9 cellular contexts compared by ENCODE assay signal in genomic region chr6:130381459-130382380, GRCh38. TPM values are rescaled to one million over a fixed set of nuclear protein-coding genes. Genes with fewer than 3 reads are reported as not detected.
DNase-seq lines count a peak whose midpoint lies in the region; ATAC-seq and TF ChIP-seq lines count a peak whose summit lies in the region.
"Had no signal": no experiment of that assay in that cellular context is flagged by ENCODE, and none has a peak within 500 bp of the region (broad histone marks: within the 10 kb centered on the region; RNA-seq: fewer than 3 reads in every experiment).

No MANE protein-coding gene starts in this region.

- peaks cover 3% of the 10 kb centered on the region for H3K36me3 Mint-ChIP-seq in T-cell
- no peaks in the 10 kb centered on the region for H3K36me3 Mint-ChIP-seq in memory B cell

- H3K36me3 ChIP-seq in smooth muscle cell (ENCODE audit: low read depth), result no peaks in the 10 kb centered on the region

- POLR2A ChIA-PET in T-cell (lab: Charles Lee), result no interaction called here

- H3F3A ChIP-seq in smooth muscle cell (ENCODE audit: low read depth), result no peaks in the 10 kb centered on the region

- ATAC-seq in GM18520 (IDR thresholded peaks at IDR 0.05; ENCODE audit: unreplicated experiment) (peak; percentile 50), HG02642 (IDR thresholded peaks at IDR 0.05; ENCODE audit: poor library complexity, unreplicated experiment) (peak; percentile 52), T-cell (replicated peaks in 1 of 4) (peak; percentile 87 to 100 (median 98)), memory B cell (ENCODE audit: low read depth) (no peak)

- DNase-seq in T-cell, result peak in 29 of 34 experiments; percentile 11 to 50 (median 32)
- no peak for DNase-seq in memory B cell (ENCODE audit: low spot score in 2 of 2)
- DNase-seq in NCI-H187 (lab: John Stamatoyannopoulos, UW), result no peak
- DNase-seq in NCI-H2107 (lab: John Stamatoyannopoulos, UW), result no peak
- DNase-seq in smooth muscle cell (lab: John Stamatoyannopoulos, UW; ENCODE audit: unreplicated experiment), result no peak
- DNase-seq in AG08395 (ENCODE audit: low spot score), result no peak

- H3K27ac ChIP-seq in smooth muscle cell (ENCODE audit: low read depth), result no peak overlapping the region
- H3K27ac ChIP-seq: PC-9 had no signal

- H3K9me3 ChIP-seq in smooth muscle cell (replicated peaks; ENCODE audit: low read depth), result no peaks in the 10 kb centered on the region

- no peaks in the 10 kb centered on the region for H3K27me3 ChIP-seq in smooth muscle cell (ENCODE audit: low read depth)

- H3K4me3 ChIP-seq in smooth muscle cell, result no peak overlapping the region
- H3K4me3 ChIP-seq: PC-9 had no signal

- peak overlapping the region; percentile 63 to 66 for H3K27ac Mint-ChIP-seq in T-cell
- H3K27ac Mint-ChIP-seq in memory B cell, result peak overlapping the region; percentile 25

- no peak overlapping the region for H3K9ac ChIP-seq in smooth muscle cell (ENCODE audit: low read depth)

- H3K4me2 ChIP-seq in smooth muscle cell, result no peak overlapping the region
- H3K4me2 ChIP-seq: PC-9 had no signal

- peaks cover 100% of the 10 kb centered on the region for H4K20me1 ChIP-seq in smooth muscle cell (ENCODE audit: low read depth)

- 87% methylated on average over 7 of the region's 7 CpGs for WGBS in smooth muscle cell (ENCODE audit: low lambda C conversion rate)

- H3K9me3 Mint-ChIP-seq in T-cell, result no peaks in the 10 kb centered on the region
- H3K9me3 Mint-ChIP-seq in memory B cell, result no peaks in the 10 kb centered on the region

- no peaks in the 10 kb centered on the region for H3K27me3 Mint-ChIP-seq in T-cell
- H3K27me3 Mint-ChIP-seq in memory B cell, result no peaks in the 10 kb centered on the region

- no peak overlapping the region for H2AFZ ChIP-seq in smooth muscle cell (ENCODE audit: low read depth)
- H2AFZ ChIP-seq: PC-9 had no signal

- peaks cover 15% of the 10 kb centered on the region for H3K4me1 ChIP-seq in smooth muscle cell (ENCODE audit: low read depth)

- H3K4me3 Mint-ChIP-seq in T-cell, result no peak overlapping the region
- H3K4me3 Mint-ChIP-seq in memory B cell, result no peak overlapping the region

- CTCF ChIA-PET in T-cell (lab: Charles Lee), result interaction anchor here (0.6 to 1.6 kb wide), 5 partner anchors 10 to 784 kb away, joined by 3 to 7 read pairs (median 4); no protein-coding TSS in a partner anchor

- peaks cover 15 to 27% (median 21%) of the 10 kb centered on the region in 3 donors for H3K4me1 Mint-ChIP-seq in T-cell
- peaks cover 2% of the 10 kb centered on the region for H3K4me1 Mint-ChIP-seq in memory B cell

- peaks cover 95% of the 10 kb centered on the region for H3K79me2 ChIP-seq in smooth muscle cell (ENCODE audit: low read depth)

- no peak for TF ChIP-seq CTCF in smooth muscle cell (IDR thresholded peaks at IDR 0.05; ENCODE audit: borderline replicate concordance, insufficient read depth, poor library complexity, severe bottlenecking)

RNA-seq across cellular contexts. Expression of gene TMEM200A, which starts 15.9 kb away (rescaled TPM):
- total RNA-seq in T-cell, result 1 to 10 TPM; 1.2 to 5.5 (median 3.4) TPM
- total RNA-seq in smooth muscle cell, result 116 and 126 TPM in 2 replicates
- polyA plus RNA-seq in smooth muscle cell, result 71.0 and 84.7 TPM in 2 replicates
- total RNA-seq: PC-9 had no signal

Comparison
In these comparisons a context has a peak if more than half of its experiments do, and no peak if none do; other contexts are left out.
1. DNase-seq: peak in T-cell (29 of 34); none in memory B cell (0 of 2), NCI-H187 (0 of 2), NCI-H2107 (single experiment), smooth muscle cell (single experiment) and AG08395 (single experiment).
2. RNA of gene TMEM200A, which starts 15.9 kb away (total RNA-seq): 116 to 126 TPM in smooth muscle cell; 1.2 to 5.5 TPM in T-cell; every median in the first group is over 10 times any median in the second.